ENCODE assay signal across 10 cellular contexts in the genomic region with DNA sequence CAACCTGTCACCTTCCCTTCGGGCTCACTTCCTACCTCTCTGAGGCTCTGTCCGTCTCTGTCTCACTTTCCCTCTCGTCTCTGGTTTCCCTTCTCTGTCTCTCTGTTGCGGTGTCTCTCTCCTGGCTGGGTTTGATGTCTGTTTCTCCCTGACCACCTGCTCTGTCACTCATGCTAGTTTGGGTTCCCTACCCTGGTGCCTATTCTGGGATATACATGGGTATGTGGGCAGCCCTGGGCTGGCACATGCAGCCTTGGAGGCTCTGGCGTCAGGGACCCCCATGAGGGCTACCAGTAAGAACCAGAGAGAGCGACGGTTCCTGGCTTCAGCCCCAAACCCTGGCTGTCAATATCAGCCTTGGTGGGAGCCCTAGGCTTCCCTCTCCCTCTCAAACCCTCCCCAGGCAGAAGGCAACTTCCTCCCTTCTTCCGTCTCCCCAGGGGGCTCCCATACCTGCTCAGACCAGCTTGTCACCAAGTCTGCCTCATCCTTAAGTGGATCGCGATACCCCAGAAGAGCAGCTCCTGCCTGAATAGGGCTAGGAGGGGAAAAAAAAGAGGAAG. TPM values are rescaled to one million over a fixed set of nuclear protein-coding genes. Genes with fewer than 3 reads are reported as not detected.
DNase-seq lines count a peak whose midpoint lies in the region; ATAC-seq, FAIRE-seq and TF ChIP-seq lines count a peak whose summit lies in the region.
"Had no signal": no experiment of that assay in that cellular context is flagged by ENCODE, and none has a peak within 500 bp of the region (broad histone marks: within the 10 kb centered on the region; RNA-seq: fewer than 3 reads in every experiment).

No MANE protein-coding gene starts in this region.

- peaks cover 25% of the 10 kb centered on the region for H3K4me1 Mint-ChIP-seq in HFFc6 (ENCODE audit: low read depth)
- H3K4me1 Mint-ChIP-seq in naive thymus-derived CD4-positive, alpha-beta T cell = peaks cover 9 to 22% (median 13%) of the 10 kb centered on the region in 7 donors

- no peak for ATAC-seq in naive thymus-derived CD4-positive, alpha-beta T cell
- ATAC-seq in GM19395 (IDR thresholded peaks at IDR 0.05; ENCODE audit: unreplicated experiment) (no peak), HG03457 (IDR thresholded peaks at IDR 0.05; ENCODE audit: unreplicated experiment) (no peak), body of pancreas (no peak)
- ATAC-seq: GM12878 had no signal

- H3K27ac ChIP-seq in BLaER1 treated with 17β-estradiol and CSF1 and Interleukin-3, amounts not matched to agents 10 nM and 100 nM = peak overlapping the region in 10 of 11 experiments; percentile 11 to 88 (median 67); a peak in 21 of 22 replicates
- H3K27ac ChIP-seq in naive thymus-derived CD4-positive, alpha-beta T cell (ENCODE audit: low read depth, low read length) = no peak overlapping the region
- peak overlapping the region in 2 of 4 donors; percentile 36 to 63 for H3K27ac ChIP-seq in body of pancreas

- WGBS in body of pancreas, 2 donors = 59 to 84% methylated on average over 5 to 10 of the region's 10 CpGs

- H3K36me3 ChIP-seq in BLaER1 treated with 17β-estradiol and CSF1 and Interleukin-3, amounts not matched to agents 10 nM and 100 nM = peaks cover 0 to 14% (median 2%) of the 10 kb centered on the region in 11 experiments; a peak in 4 of 22 replicates
- H3K36me3 ChIP-seq in bronchial epithelial cell (ENCODE audit: control insufficient read depth, insufficient read depth, low read length) (peaks cover 2% of the 10 kb centered on the region), body of pancreas (replicated peaks in 1 of 2; ENCODE audit: insufficient read depth in 1 of 2, low read depth in 2 of 2) (no peaks in the 10 kb centered on the region)
- no peaks in the 10 kb centered on the region for H3K36me3 ChIP-seq in naive thymus-derived CD4-positive, alpha-beta T cell (ENCODE audit: control insufficient read depth in 2 of 3, insufficient read depth in 3 of 3, low read length in 3 of 3)

- H3K9me3 Mint-ChIP-seq in HFFc6 = no peaks in the 10 kb centered on the region
- peaks cover 0 to 3% (median 0%) of the 10 kb centered on the region in 11 donors for H3K9me3 Mint-ChIP-seq in naive thymus-derived CD4-positive, alpha-beta T cell

- no peaks in the 10 kb centered on the region; the same call in 1 of the 2 replicates for H3K27me3 Mint-ChIP-seq in HFFc6 (ENCODE audit: insufficient read depth)
- H3K27me3 Mint-ChIP-seq in naive thymus-derived CD4-positive, alpha-beta T cell = no peaks in the 10 kb centered on the region

- DNase-seq in HFFc6 (no peak), bronchial epithelial cell (ENCODE audit: low read depth) (no peak), body of pancreas (no peak), NCI-H69 (lab: John Stamatoyannopoulos, UW) (no peak)
- no peak for DNase-seq in naive thymus-derived CD4-positive, alpha-beta T cell
- DNase-seq: NCI-H2029 treated with DMSO at 0.1 percent for 48 hours had no signal

- TF ChIP-seq CTCF in HFFc6 (IDR thresholded peaks at IDR 0.05) (no peak), bronchial epithelial cell (IDR thresholded peaks at IDR 0.05; ENCODE audit: insufficient read depth, low read length, severe bottlenecking) (no peak), body of pancreas (IDR thresholded peaks at IDR 0.05) (no peak)

- H3K27me3 ChIP-seq in BLaER1 treated with 17β-estradiol and CSF1 and Interleukin-3, amounts not matched to agents 10 nM and 100 nM = peaks cover 0 to 33% (median 7%) of the 10 kb centered on the region in 11 experiments; a peak in 14 of 22 replicates
- H3K27me3 ChIP-seq in bronchial epithelial cell (ENCODE audit: control insufficient read depth, insufficient read depth, low read length) = no peaks in the 10 kb centered on the region
- H3K27me3 ChIP-seq in naive thymus-derived CD4-positive, alpha-beta T cell (ENCODE audit: control insufficient read depth in 2 of 2, insufficient read depth in 2 of 2, low read length in 2 of 2) = no peaks in the 10 kb centered on the region
- H3K27me3 ChIP-seq in body of pancreas = no peaks in the 10 kb centered on the region

- CTCF ChIA-PET in naive thymus-derived CD4-positive, alpha-beta T cell (lab: Charles Lee) = no interaction called here

- peak overlapping the region; percentile 47 to 69 (median 56) for H3K4me3 ChIP-seq in BLaER1 treated with 17β-estradiol and CSF1 and Interleukin-3, amounts not matched to agents 10 nM and 100 nM
- peak overlapping the region; percentile 40 for H3K4me3 ChIP-seq in bronchial epithelial cell (ENCODE audit: low read depth, low read length)
- H3K4me3 ChIP-seq in naive thymus-derived CD4-positive, alpha-beta T cell (ENCODE audit: low read length) = no peak overlapping the region
- H3K4me3 ChIP-seq in body of pancreas = no peak overlapping the region
- H3K4me3 ChIP-seq: GM12878 had no signal

- H3K4me3 Mint-ChIP-seq in HFFc6 = peak overlapping the region; percentile 90
- H3K4me3 Mint-ChIP-seq in naive thymus-derived CD4-positive, alpha-beta T cell = peak overlapping the region in 8 of 10 donors; percentile 10 to 81 (median 60)

- intact Hi-C loops in naive thymus-derived CD4-positive, alpha-beta T cell (cut with micrococcal nuclease) = no loop called here
- intact Hi-C loops in body of pancreas (cut with DNase I) = no loop called here

- H3K4me2 ChIP-seq in BLaER1 treated with 17β-estradiol and CSF1 and Interleukin-3, amounts not matched to agents 10 nM and 100 nM = peak overlapping the region; percentile 79 to 91 (median 87)

- H3K36me3 Mint-ChIP-seq in HFFc6 (ENCODE audit: low read depth) = peaks cover 5% of the 10 kb centered on the region
- peaks cover 0 to 4% (median 0%) of the 10 kb centered on the region in 5 donors for H3K36me3 Mint-ChIP-seq in naive thymus-derived CD4-positive, alpha-beta T cell

- H3K9me3 ChIP-seq in BLaER1 treated with 17β-estradiol and CSF1 and Interleukin-3, amounts not matched to agents 10 nM and 100 nM (replicated peaks in 1 of 11) = peaks cover 0 to 31% (median 13%) of the 10 kb centered on the region in 11 experiments; a peak in 17 of 22 replicates
- no peaks in the 10 kb centered on the region for H3K9me3 ChIP-seq in naive thymus-derived CD4-positive, alpha-beta T cell (ENCODE audit: control insufficient read depth in 2 of 3, low read length in 3 of 3)
- H3K9me3 ChIP-seq in body of pancreas = no peaks in the 10 kb centered on the region

- H3K4me1 ChIP-seq in BLaER1 treated with 17β-estradiol and CSF1 and Interleukin-3, amounts not matched to agents 10 nM and 100 nM = peaks cover 30 to 43% (median 36%) of the 10 kb centered on the region in 10 experiments
- peaks cover 6 to 7% of the 10 kb centered on the region in 2 donors for H3K4me1 ChIP-seq in naive thymus-derived CD4-positive, alpha-beta T cell (ENCODE audit: control insufficient read depth in 2 of 2, insufficient read depth in 2 of 2, low read length in 2 of 2)
- H3K4me1 ChIP-seq in body of pancreas = peaks cover 12% of the 10 kb centered on the region

- FAIRE-seq in bronchial epithelial cell (lab: Jason Lieb, UNC) = no peak
- FAIRE-seq: GM12878 had no signal

- POLR2A ChIA-PET in naive thymus-derived CD4-positive, alpha-beta T cell (lab: Charles Lee) = interaction anchor here (1.0 to 5.2 kb wide), 3 partner anchors 9 to 81 kb away, joined by 4 to 77 read pairs (median 4); a partner anchor contains a TSS

- peaks cover 0 to 21% (median 0%) of the 10 kb centered on the region in 11 experiments; a peak in 6 of 22 replicates for H4K20me1 ChIP-seq in BLaER1 treated with 17β-estradiol and CSF1 and Interleukin-3, amounts not matched to agents 10 nM and 100 nM

- peak overlapping the region; percentile 63 to 81 (median 75) for H3K9ac ChIP-seq in BLaER1 treated with 17β-estradiol and CSF1 and Interleukin-3, amounts not matched to agents 10 nM and 100 nM

- TF ChIP-seq POLR2A in body of pancreas (IDR thresholded peaks at IDR 0.05) = no peak

- peak overlapping the region; percentile 84 for H3K27ac Mint-ChIP-seq in HFFc6
- peak overlapping the region in 5 of 9 donors; percentile 19 to 75 (median 62) for H3K27ac Mint-ChIP-seq in naive thymus-derived CD4-positive, alpha-beta T cell

RNA-seq across cellular contexts. Expression of a gene that starts 0.3 kb away (rescaled TPM):
- 10 to 100 TPM; 74.8 to 96.3 (median 87.4) TPM for total RNA-seq in HFFc6 (2021; fragmentation: NEBNext Ultra II Directional; extraction: Animal tissue kit (Norgen Biotek cat#: 25700))
- total RNA-seq in bronchial epithelial cell (38.7 and 70.7 TPM in 2 replicates), body of pancreas (10 to 100 TPM in 1 of 2 donors, 1 to 10 TPM in 1; 9.6 to 16.1 TPM)
- total RNA-seq in naive thymus-derived CD4-positive, alpha-beta T cell = 10 to 100 TPM; 18.4 to 31.1 (median 21.7) TPM
- 10 to 100 TPM; 11.1 to 19.6 TPM for polyA plus RNA-seq in naive thymus-derived CD4-positive, alpha-beta T cell

RNA-seq across cellular contexts. Expression of a gene that starts 2.6 kb away (rescaled TPM):
- total RNA-seq in HFFc6 (2021; fragmentation: NEBNext Ultra II Directional; extraction: Animal tissue kit (Norgen Biotek cat#: 25700)) = 10 to 100 TPM; 13.0 to 17.3 (median 15.1) TPM
- total RNA-seq in bronchial epithelial cell (20.6 and 22.4 TPM in 2 replicates), body of pancreas (10 to 100 TPM; 42.0 to 97.6 TPM)
- 100 to 1,000 TPM in 3 of 5 experiments, 10 to 100 TPM in 2; 90.9 to 130 (median 108) TPM for total RNA-seq in naive thymus-derived CD4-positive, alpha-beta T cell
- polyA plus RNA-seq in naive thymus-derived CD4-positive, alpha-beta T cell = 10 to 100 TPM; 40.4 to 46.4 TPM

RNA-seq across cellular contexts. Expression of a gene that starts 10.6 kb away (rescaled TPM):
- total RNA-seq in HFFc6 (2021; fragmentation: NEBNext Ultra II Directional; extraction: Animal tissue kit (Norgen Biotek cat#: 25700)) = 1,000 to 10,000 TPM; 1,764 to 1,978 (median 1,934) TPM
- 2,240 and 6,023 TPM in 2 replicates for total RNA-seq in bronchial epithelial cell
- 1,000 to 10,000 TPM; 2,926 to 5,130 (median 5,063) TPM for total RNA-seq in naive thymus-derived CD4-positive, alpha-beta T cell
- 1,000 to 10,000 TPM; 6,302 to 7,439 TPM for polyA plus RNA-seq in naive thymus-derived CD4-positive, alpha-beta T cell
- total RNA-seq in body of pancreas = 1,000 to 10,000 TPM; 1,426 to 2,757 TPM

RNA-seq across cellular contexts. Expression of a gene that starts 19.7 kb away (rescaled TPM):
- total RNA-seq in HFFc6 (2021; fragmentation: NEBNext Ultra II Directional; extraction: Animal tissue kit (Norgen Biotek cat#: 25700)) = 100 to 1,000 TPM; 107 to 154 (median 123) TPM
- total RNA-seq in bronchial epithelial cell (44.0 and 51.7 TPM in 2 replicates), body of pancreas (10 to 100 TPM; 49.8 to 51.4 TPM)
- total RNA-seq in naive thymus-derived CD4-positive, alpha-beta T cell = 10 to 100 TPM; 37.8 to 63.3 (median 51.1) TPM
- polyA plus RNA-seq in naive thymus-derived CD4-positive, alpha-beta T cell = 100 to 1,000 TPM; 100 to 118 TPM

RNA-seq across cellular contexts. Expression of a gene that starts 28.2 kb away (rescaled TPM):
- total RNA-seq in HFFc6 (2021; fragmentation: NEBNext Ultra II Directional; extraction: Animal tissue kit (Norgen Biotek cat#: 25700)) = 100 to 1,000 TPM; 144 to 154 (median 147) TPM
- total RNA-seq in bronchial epithelial cell (87.2 and 98.5 TPM in 2 replicates), body of pancreas (10 to 100 TPM; 68.5 to 83.4 TPM)
- 100 to 1,000 TPM; 106 to 174 (median 140) TPM for total RNA-seq in naive thymus-derived CD4-positive, alpha-beta T cell
- polyA plus RNA-seq in naive thymus-derived CD4-positive, alpha-beta T cell = 10 to 100 TPM; 18.8 to 28.6 TPM

Comparison
In these comparisons a context has a peak if more than half of its experiments do, and no peak if none do; other contexts are left out.
1. H3K4me3 ChIP-seq: peak in BLaER1 treated with 17β-estradiol and CSF1 and Interleukin-3, amounts not matched to agents 10 nM and 100 nM (10 of 10) and bronchial epithelial cell (single experiment); none in naive thymus-derived CD4-positive, alpha-beta T cell (single experiment) and body of pancreas (0 of 2).